Comparison of ENCODE assay signal across 8 cellular contexts in genomic region chr17:77465358-77466041, GRCh38.
A peak's percentile ranks its signal among the peaks of the same experiment; 100 is the strongest.
DNase-seq lines count a peak whose midpoint lies in the region; ATAC-seq and TF ChIP-seq lines count a peak whose summit lies in the region.

No MANE protein-coding gene starts in this region.

- no peak for TF ChIP-seq CTCF in omental fat pad (IDR thresholded peaks at IDR 0.05)

- ATAC-seq in HG03108 (IDR thresholded peaks at IDR 0.05; ENCODE audit: unreplicated experiment): peak; percentile 43
- ATAC-seq in omental fat pad (ENCODE audit: low FRiP score): no peak

- peak; percentile 97 for DNase-seq in SKM-1 treated with dmso at 0.1 percent for 144 hours (lab: John Stamatoyannopoulos, UW; ENCODE audit: unreplicated experiment)
- DNase-seq in amniotic epithelial cell (ENCODE audit: low read depth): peak; percentile 68
- DNase-seq in islet precursor cell: peak; percentile 88
- DNase-seq in stimulated activated CD8-positive, alpha-beta memory T cell treated with anti-CD3 and anti-CD28 coated beads, Interleukin-2, amount 100 ng/mL, for 1 hour (ENCODE audit: low read depth in 2 of 2): peak; percentile 52 to 56
- DNase-seq in omental fat pad (ENCODE audit: low spot score): no peak
- DNase-seq in NCI-H187 (lab: John Stamatoyannopoulos, UW): no peak

- in situ Hi-C loops in GM18951 (cut with MboI; ENCODE audit: low sequenced_read_pairs, unreplicated experiment): no loop called here

- peak; percentile 33 for TF ChIP-seq POLR2A in GM18951 (IDR thresholded peaks at IDR 0.05; ENCODE audit: extremely low read depth, insufficient read depth, insufficient read length)

Comparison
In these comparisons a context has a peak if more than half of its experiments do, and no peak if none do; other contexts are left out.
1. DNase-seq: peak in SKM-1 treated with dmso at 0.1 percent for 144 hours (single experiment), amniotic epithelial cell (single experiment), islet precursor cell (single experiment) and stimulated activated CD8-positive, alpha-beta memory T cell treated with anti-CD3 and anti-CD28 coated beads, Interleukin-2, amount 100 ng/mL, for 1 hour (2 of 2); none in omental fat pad (single experiment) and NCI-H187 (0 of 2).